ENCODE assay signal across 8 cellular contexts in genomic region chr1:6347641-6348487, GRCh38. TPM values are rescaled to one million over a fixed set of nuclear protein-coding genes. Genes with fewer than 3 reads are reported as not detected.
DNase-seq lines count a peak whose midpoint lies in the region; ATAC-seq lines count a peak whose summit lies in the region.

No MANE protein-coding gene starts in this region.

- H3K36me3 Mint-ChIP-seq in activated naive CD4-positive, alpha-beta T cell treated with anti-CD3 and anti-CD28 coated beads, Interleukin-2, amount 50 U/mL, for 72 hours = no peaks in the 10 kb centered on the region

- ATAC-seq in activated naive CD4-positive, alpha-beta T cell treated with anti-CD3 and anti-CD28 coated beads, Interleukin-2, amount 50 U/mL, for 72 hours = peak; percentile 54 to 76

- in situ Hi-C loops in SK-MEL-5 (cut with HindIII; ENCODE audit: low pct_unique_long_range_greater_than_20kb, low sequenced_read_pairs) = no loop called here

- H3K9me3 Mint-ChIP-seq in activated naive CD4-positive, alpha-beta T cell treated with anti-CD3 and anti-CD28 coated beads, Interleukin-2, amount 50 U/mL, for 72 hours = no peaks in the 10 kb centered on the region

- DNase-seq in SKM-1 treated with dmso at 0.1 percent for 144 hours (lab: John Stamatoyannopoulos, UW; ENCODE audit: unreplicated experiment) (peak; percentile 25), SKM-1 (lab: John Stamatoyannopoulos, UW; ENCODE audit: unreplicated experiment) (no peak), SK-MEL-5 (ENCODE audit: low read depth, low spot score) (peak; percentile 54), iPS-NIHi11 (ENCODE audit: low spot score) (peak; percentile 69), OCI-M2 (lab: John Stamatoyannopoulos, UW; ENCODE audit: unreplicated experiment) (no peak), NCI-H774 (lab: John Stamatoyannopoulos, UW) (no peak)
- peak in 1 of 2 donors; percentile 73 for DNase-seq in activated naive CD4-positive, alpha-beta T cell treated with anti-CD3 and anti-CD28 coated beads, Interleukin-2, amount 50 U/mL, for 72 hours (ENCODE audit: low spot score in 2 of 2)
- DNase-seq in stimulated activated CD4-positive, alpha-beta T cell treated with anti-CD3 and anti-CD28 coated beads, Interleukin-4, amount 100 ng/mL, for 24 hours = peak; percentile 69

- H3K27ac Mint-ChIP-seq in activated naive CD4-positive, alpha-beta T cell treated with anti-CD3 and anti-CD28 coated beads, Interleukin-2, amount 50 U/mL, for 72 hours = peak overlapping the region; percentile 77 to 89

RNA-seq across cellular contexts. Expression of gene ACOT7, which starts 45.7 kb away (rescaled TPM):
- 125 and 132 TPM in 2 replicates for total RNA-seq in SK-MEL-5 (2014; rRNA removed; shearing (Covaris generic))
- polyA plus RNA-seq in SK-MEL-5 (2015; cell fraction: cytosol; rRNA removed) = 282 and 284 TPM in 2 replicates
- polyA plus RNA-seq in SK-MEL-5 (2015; cell fraction: nucleus; rRNA removed) = 32.8 and 50.4 TPM in 2 replicates
- 10 to 100 TPM; 46.0 to 75.8 TPM for total RNA-seq in activated naive CD4-positive, alpha-beta T cell treated with anti-CD3 and anti-CD28 coated beads, Interleukin-2, amount 50 U/mL, for 72 hours

Comparison
In these comparisons a context has a peak if more than half of its experiments do, and no peak if none do; other contexts are left out.
1. DNase-seq: peak in SKM-1 treated with dmso at 0.1 percent for 144 hours (single experiment), SK-MEL-5 (single experiment), iPS-NIHi11 (single experiment) and stimulated activated CD4-positive, alpha-beta T cell treated with anti-CD3 and anti-CD28 coated beads, Interleukin-4, amount 100 ng/mL, for 24 hours (single experiment); none in SKM-1 (single experiment), OCI-M2 (single experiment) and NCI-H774 (single experiment).